In the genomic region with DNA sequence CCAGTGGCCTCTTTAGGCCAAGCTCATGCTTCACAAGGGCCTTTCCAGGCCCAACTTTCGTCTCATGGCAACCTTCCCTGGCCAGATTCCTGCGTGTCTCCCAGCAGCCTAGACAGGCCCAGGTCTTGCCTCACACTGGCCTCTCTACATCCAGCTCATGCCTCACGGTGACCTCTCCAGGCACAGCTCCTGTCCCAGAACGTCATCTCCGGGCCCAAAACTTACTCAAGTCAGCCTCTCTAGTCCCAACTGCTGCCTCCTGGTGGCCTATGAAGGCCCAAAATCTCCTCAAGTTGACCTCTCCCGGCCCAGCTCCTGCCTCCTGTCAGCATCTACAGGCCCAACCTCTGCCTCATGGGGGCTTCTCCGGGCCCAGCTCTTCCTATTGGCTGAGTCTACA, we compare ENCODE assay signal across 8 cellular contexts. TPM values are rescaled to one million over a fixed set of nuclear protein-coding genes. Genes with fewer than 3 reads are reported as not detected.
DNase-seq lines count a peak whose midpoint lies in the region; ATAC-seq and TF ChIP-seq lines count a peak whose summit lies in the region.
"Not testable (repeated sequence)": the region's sequence is repeated elsewhere in the genome, so short reads cannot be mapped to it uniquely, and the experiment has no call there.

No MANE protein-coding gene starts in this region.

- not testable (repeated sequence) for H3K27me3 Mint-ChIP-seq in CD14-positive monocyte (ENCODE audit: low read depth in 3 of 3); activated CD4-positive, alpha-beta T cell treated with anti-CD3 and anti-CD28 coated beads, Interleukin-2, amount 10 ng/mL, durations not matched to agents 24 days and 14 days; activated T-helper 17 cell treated with anti-CD3 and anti-CD28 coated beads, Interleukin-2, amount 50 U/mL, for 72 hours; chondrocyte (ENCODE audit: low read depth); memory B cell; stimulated activated naive B cell treated with anti-CD40 and anti-IgM and Interleukin-4, amounts not matched to agents 10 μg/mL and 1 μg/mL and 100 μg/mL, for 72 hours

- intact Hi-C loops in CD14-positive monocyte (cut with micrococcal nuclease); activated CD4-positive, alpha-beta T cell treated with anti-CD3 and anti-CD28 coated beads, Interleukin-2, amount 10 ng/mL, durations not matched to agents 24 days and 14 days (cut with micrococcal nuclease); left ventricle myocardium superior (cut with micrococcal nuclease): not testable (repeated sequence)

- H3K36me3 Mint-ChIP-seq in CD14-positive monocyte, result peaks cover 32 to 61% of the 10 kb centered on the region in 2 donors
- H3K36me3 Mint-ChIP-seq in activated CD4-positive, alpha-beta T cell treated with anti-CD3 and anti-CD28 coated beads, Interleukin-2, amount 10 ng/mL, durations not matched to agents 24 days and 14 days (ENCODE audit: low read depth), result peaks cover 20% of the 10 kb centered on the region
- peaks cover 58% of the 10 kb centered on the region for H3K36me3 Mint-ChIP-seq in activated T-helper 17 cell treated with anti-CD3 and anti-CD28 coated beads, Interleukin-2, amount 50 U/mL, for 72 hours (ENCODE audit: low read depth)
- H3K36me3 Mint-ChIP-seq in activated naive CD4-positive, alpha-beta T cell treated with anti-CD3 and anti-CD28 coated beads, Interleukin-2, amount 50 U/mL, for 72 hours, result peaks cover 12 to 28% of the 10 kb centered on the region in 2 donors
- H3K36me3 Mint-ChIP-seq in chondrocyte (ENCODE audit: low read depth), result peaks cover 16% of the 10 kb centered on the region
- H3K36me3 Mint-ChIP-seq in memory B cell, result peaks cover 24% of the 10 kb centered on the region
- peaks cover 29 to 34% of the 10 kb centered on the region in 2 donors for H3K36me3 Mint-ChIP-seq in stimulated activated naive B cell treated with anti-CD40 and anti-IgM and Interleukin-4, amounts not matched to agents 10 μg/mL and 1 μg/mL and 100 μg/mL, for 72 hours

- ATAC-seq in activated T-helper 17 cell treated with anti-CD3 and anti-CD28 coated beads, Interleukin-2, amount 50 U/mL, for 72 hours (replicated peaks); activated naive CD4-positive, alpha-beta T cell treated with anti-CD3 and anti-CD28 coated beads, Interleukin-2, amount 50 U/mL, for 72 hours; left ventricle myocardium superior; memory B cell (ENCODE audit: low read depth); stimulated activated naive B cell treated with anti-CD40 and anti-IgM and Interleukin-4, amounts not matched to agents 10 μg/mL and 1 μg/mL and 100 μg/mL, for 72 hours (replicated peaks): not testable (repeated sequence)

- not testable (repeated sequence) for TF ChIP-seq CTCF in CD14-positive monocyte (IDR thresholded peaks at IDR 0.05)
- TF ChIP-seq CTCF in chondrocyte (IDR thresholded peaks at IDR 0.05), result peak; percentile 14

- H3K4me1 Mint-ChIP-seq in CD14-positive monocyte; activated CD4-positive, alpha-beta T cell treated with anti-CD3 and anti-CD28 coated beads, Interleukin-2, amount 10 ng/mL, durations not matched to agents 24 days and 14 days; activated T-helper 17 cell treated with anti-CD3 and anti-CD28 coated beads, Interleukin-2, amount 50 U/mL, for 72 hours; chondrocyte (ENCODE audit: low read depth); memory B cell; stimulated activated naive B cell treated with anti-CD40 and anti-IgM and Interleukin-4, amounts not matched to agents 10 μg/mL and 1 μg/mL and 100 μg/mL, for 72 hours: not testable (repeated sequence)

- H3K27ac Mint-ChIP-seq in CD14-positive monocyte (peak overlapping the region in 6 of 7 donors; percentile 19 to 85 (median 64)), memory B cell (peak overlapping the region; percentile 33)
- H3K27ac Mint-ChIP-seq in activated CD4-positive, alpha-beta T cell treated with anti-CD3 and anti-CD28 coated beads, Interleukin-2, amount 10 ng/mL, durations not matched to agents 24 days and 14 days, result peak overlapping the region; percentile 8
- H3K27ac Mint-ChIP-seq in activated T-helper 17 cell treated with anti-CD3 and anti-CD28 coated beads, Interleukin-2, amount 50 U/mL, for 72 hours, result peak overlapping the region; percentile 76
- peak overlapping the region; percentile 68 to 84 for H3K27ac Mint-ChIP-seq in activated naive CD4-positive, alpha-beta T cell treated with anti-CD3 and anti-CD28 coated beads, Interleukin-2, amount 50 U/mL, for 72 hours
- not testable (repeated sequence) for H3K27ac Mint-ChIP-seq in chondrocyte (ENCODE audit: unreplicated experiment)
- peak overlapping the region; percentile 52 for H3K27ac Mint-ChIP-seq in stimulated activated naive B cell treated with anti-CD40 and anti-IgM and Interleukin-4, amounts not matched to agents 10 μg/mL and 1 μg/mL and 100 μg/mL, for 72 hours

- H3K4me3 Mint-ChIP-seq in CD14-positive monocyte; activated CD4-positive, alpha-beta T cell treated with anti-CD3 and anti-CD28 coated beads, Interleukin-2, amount 10 ng/mL, durations not matched to agents 24 days and 14 days; activated T-helper 17 cell treated with anti-CD3 and anti-CD28 coated beads, Interleukin-2, amount 50 U/mL, for 72 hours; chondrocyte (ENCODE audit: unreplicated experiment); memory B cell; stimulated activated naive B cell treated with anti-CD40 and anti-IgM and Interleukin-4, amounts not matched to agents 10 μg/mL and 1 μg/mL and 100 μg/mL, for 72 hours: not testable (repeated sequence)

- not testable (repeated sequence) for DNase-seq in CD14-positive monocyte (ENCODE audit: low spot score); activated CD4-positive, alpha-beta T cell treated with anti-CD3 and anti-CD28 coated beads, Interleukin-2, amount 10 ng/mL, durations not matched to agents 24 days and 14 days; activated naive CD4-positive, alpha-beta T cell treated with anti-CD3 and anti-CD28 coated beads, Interleukin-2, amount 50 U/mL, for 72 hours (ENCODE audit: low spot score in 2 of 2); chondrocyte (ENCODE audit: low spot score); memory B cell (ENCODE audit: low spot score in 2 of 2); stimulated activated naive B cell treated with anti-CD40 and anti-IgM and Interleukin-4, amounts not matched to agents 10 μg/mL and 1 μg/mL and 100 μg/mL, for 72 hours
- peak; percentile 23 for DNase-seq in left ventricle myocardium superior

- not testable (repeated sequence) for H3K9me3 Mint-ChIP-seq in CD14-positive monocyte; activated CD4-positive, alpha-beta T cell treated with anti-CD3 and anti-CD28 coated beads, Interleukin-2, amount 10 ng/mL, durations not matched to agents 24 days and 14 days; activated T-helper 17 cell treated with anti-CD3 and anti-CD28 coated beads, Interleukin-2, amount 50 U/mL, for 72 hours; activated naive CD4-positive, alpha-beta T cell treated with anti-CD3 and anti-CD28 coated beads, Interleukin-2, amount 50 U/mL, for 72 hours; chondrocyte (ENCODE audit: low read depth); memory B cell; stimulated activated naive B cell treated with anti-CD40 and anti-IgM and Interleukin-4, amounts not matched to agents 10 μg/mL and 1 μg/mL and 100 μg/mL, for 72 hours

RNA-seq across cellular contexts. Expression of a gene that starts 54.3 kb away (rescaled TPM):
- polyA plus RNA-seq in CD14-positive monocyte, result 10 to 100 TPM in 1 of 2 donors, 1 to 10 TPM in 1; 8.2 to 19.2 TPM
- 50.2 and 51.9 TPM in 2 replicates for total RNA-seq in activated CD4-positive, alpha-beta T cell treated with anti-CD3 and anti-CD28 coated beads, Interleukin-2, amount 10 ng/mL, durations not matched to agents 24 days and 14 days
- total RNA-seq in activated T-helper 17 cell treated with anti-CD3 and anti-CD28 coated beads, Interleukin-2, amount 50 U/mL, for 72 hours, result 10 to 100 TPM; 44.2 to 59.9 TPM
- total RNA-seq in activated naive CD4-positive, alpha-beta T cell treated with anti-CD3 and anti-CD28 coated beads, Interleukin-2, amount 50 U/mL, for 72 hours, result 10 to 100 TPM; 44.8 to 67.0 TPM
- total RNA-seq in chondrocyte (29.3 to 43.5 TPM (median 32.1 TPM) in 3 replicates), left ventricle myocardium superior (31.5 TPM)
